ENCODE assay signal across 21 cellular contexts in the genomic region with DNA sequence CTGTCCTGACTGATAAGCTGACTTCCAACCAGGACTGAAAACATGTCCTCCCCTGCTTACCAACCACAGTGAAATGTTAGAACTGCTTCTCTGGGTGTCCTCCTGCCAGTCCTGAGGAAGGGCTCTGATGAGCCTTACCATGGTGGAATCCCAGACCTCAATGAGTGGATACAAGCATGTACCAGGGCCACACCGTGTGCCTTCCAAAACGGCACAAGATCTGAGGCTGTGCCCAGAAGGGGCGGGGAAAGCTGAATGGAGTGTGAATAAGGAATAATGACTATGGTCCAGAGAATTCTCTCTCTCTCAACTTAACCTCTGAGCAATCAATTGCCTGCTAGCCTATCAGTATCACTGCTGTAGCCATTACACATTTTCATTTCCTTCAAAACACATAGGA. TPM values are rescaled to one million over a fixed set of nuclear protein-coding genes. Genes with fewer than 3 reads are reported as not detected.
"Had no signal": no experiment of that assay in that cellular context is flagged by ENCODE, and none has a peak within 500 bp of the region (broad histone marks: within the 10 kb centered on the region; RNA-seq: fewer than 3 reads in every experiment).

No MANE protein-coding gene starts in this region.

- H3K27me3 ChIP-seq: cardiac muscle cell, neutrophil, pancreas, tibial nerve, uterus had no signal

- H3K4me3 ChIP-seq: cardiac muscle cell, pancreas, tibial nerve, uterus had no signal

- H3K4me1 Mint-ChIP-seq: activated CD4-positive, alpha-beta T cell treated with anti-CD3 and anti-CD28 coated beads, Interleukin-2, amount 10 ng/mL, durations not matched to agents 7 days and 5 days; activated naive CD4-positive, alpha-beta T cell treated with anti-CD3 and anti-CD28 coated beads, Interleukin-2, amount 10 ng/mL, durations not matched to agents 7 days and 5 days had no signal

- H3K9me3 ChIP-seq: neutrophil, pancreas, uterus had no signal

- H3K36me3 ChIP-seq: cardiac muscle cell, neutrophil, pancreas, tibial nerve, uterus had no signal

- H3K27ac ChIP-seq: cardiac muscle cell, neutrophil, pancreas, tibial nerve, uterus had no signal

- DNase-seq: activated CD4-positive, alpha-beta T cell treated with anti-CD3 and anti-CD28 coated beads, Interleukin-2, amount 10 ng/mL, durations not matched to agents 7 days and 5 days; activated CD8-positive, alpha-beta memory T cell treated with anti-CD3 and anti-CD28 coated beads, Interleukin-2, amount 50 U/mL, for 4 hours; activated effector memory CD4-positive, alpha-beta T cell treated with Interleukin-2 at 50 U/mL for 16 hours; activated naive CD4-positive, alpha-beta T cell treated with anti-CD3 and anti-CD28 coated beads, Interleukin-2, amount 10 ng/mL, durations not matched to agents 7 days and 5 days; activated T-cell treated with anti-CD3 and anti-CD28 coated beads, Interleukin-2, amount 50 U/mL, for 48 hours; effector memory CD8-positive, alpha-beta T cell; foreskin fibroblast; kidney; mesenchymal stem cell; pancreas; stimulated activated CD4-positive, alpha-beta T cell treated with anti-CD3 and anti-CD28 coated beads, Interleukin-12 subunit alpha, Interleukin-12 subunit beta, amount 100 ng/mL, for 4 hours; stimulated activated CD4-positive, alpha-beta T cell treated with anti-CD3 and anti-CD28 coated beads, Interleukin-1b, Interleukin-23, amount 100 ng/mL, for 48 hours; stimulated activated CD8-positive, alpha-beta memory T cell treated with anti-CD3 and anti-CD28 coated beads, Interleukin-4, amount 100 ng/mL, for 48 hours; stimulated activated naive CD4-positive, alpha-beta T cell; uterus had no signal

- ATAC-seq: activated CD4-positive, CD25-positive, alpha-beta regulatory T cell treated with anti-CD3 and anti-CD28 coated beads, Interleukin-2, amount 50 U/mL, for 24 hours; effector memory CD8-positive, alpha-beta T cell; natural killer cell treated with Interleukin-12 subunit alpha and Interleukin-12 subunit beta and Interleukin-15 and Interleukin-18, amount 100 ng/mL, for 72 hours; pancreas had no signal

- H3K27ac Mint-ChIP-seq: activated CD4-positive, alpha-beta T cell treated with anti-CD3 and anti-CD28 coated beads, Interleukin-2, amount 10 ng/mL, durations not matched to agents 7 days and 5 days; activated naive CD4-positive, alpha-beta T cell treated with anti-CD3 and anti-CD28 coated beads, Interleukin-2, amount 10 ng/mL, durations not matched to agents 7 days and 5 days; effector memory CD8-positive, alpha-beta T cell; natural killer cell treated with Interleukin-12 subunit alpha and Interleukin-12 subunit beta and Interleukin-15 and Interleukin-18, amount 100 ng/mL, for 72 hours had no signal

- H3K4me1 ChIP-seq: pancreas, uterus had no signal

- H3K9me3 Mint-ChIP-seq: activated naive CD4-positive, alpha-beta T cell treated with anti-CD3 and anti-CD28 coated beads, Interleukin-2, amount 10 ng/mL, durations not matched to agents 7 days and 5 days had no signal

- H3K27me3 Mint-ChIP-seq: activated CD4-positive, alpha-beta T cell treated with anti-CD3 and anti-CD28 coated beads, Interleukin-2, amount 10 ng/mL, durations not matched to agents 7 days and 5 days; activated naive CD4-positive, alpha-beta T cell treated with anti-CD3 and anti-CD28 coated beads, Interleukin-2, amount 10 ng/mL, durations not matched to agents 7 days and 5 days; effector memory CD8-positive, alpha-beta T cell had no signal

- H3K4me3 Mint-ChIP-seq: activated CD4-positive, alpha-beta T cell treated with anti-CD3 and anti-CD28 coated beads, Interleukin-2, amount 10 ng/mL, durations not matched to agents 7 days and 5 days; activated naive CD4-positive, alpha-beta T cell treated with anti-CD3 and anti-CD28 coated beads, Interleukin-2, amount 10 ng/mL, durations not matched to agents 7 days and 5 days; effector memory CD8-positive, alpha-beta T cell; natural killer cell treated with Interleukin-12 subunit alpha and Interleukin-12 subunit beta and Interleukin-15 and Interleukin-18, amount 100 ng/mL, for 72 hours had no signal

- H3K36me3 Mint-ChIP-seq: activated naive CD4-positive, alpha-beta T cell treated with anti-CD3 and anti-CD28 coated beads, Interleukin-2, amount 10 ng/mL, durations not matched to agents 7 days and 5 days; natural killer cell treated with Interleukin-12 subunit alpha and Interleukin-12 subunit beta and Interleukin-15 and Interleukin-18, amount 100 ng/mL, for 72 hours had no signal

RNA-seq across cellular contexts. Expression of gene PDE10A, which starts 51.7 kb away (rescaled TPM):
- total RNA-seq: activated CD4-positive, alpha-beta T cell treated with anti-CD3 and anti-CD28 coated beads, Interleukin-2, amount 10 ng/mL, durations not matched to agents 7 days and 5 days; natural killer cell treated with Interleukin-12 subunit alpha and Interleukin-12 subunit beta and Interleukin-15 and Interleukin-18, amount 100 ng/mL, for 72 hours; T-helper 1 cell treated with Interleukin-12 subunit alpha and Interleukin-12 subunit beta and Interleukin-4 antibody, amounts not matched to agents 30 ng/mL and 1 ng/mL, for 36 hours had no signal
